In genomic region chr5:4781312-4781711, GRCh38 we compare ENCODE assay signal across 24 cellular contexts.
"Had no signal": no experiment of that assay in that cellular context is flagged by ENCODE, and none has a peak within 500 bp of the region (broad histone marks: within the 10 kb centered on the region; RNA-seq: fewer than 3 reads in every experiment).

No MANE protein-coding gene starts in this region.

- H3K9me3 ChIP-seq: ovary, right lobe of liver, uterus had no signal

- H3K27me3 Mint-ChIP-seq: naive B cell; stimulated activated memory B cell treated with anti-CD40 and anti-IgM and Interleukin-4, amounts not matched to agents 10 μg/mL and 1 μg/mL and 100 μg/mL, for 72 hours; stimulated activated naive CD8-positive, alpha-beta T cell treated with anti-CD3 and anti-CD28 coated beads, Interleukin-15, amount 100 ng/mL, for 72 hours had no signal

- H3K4me1 ChIP-seq: left lung, lower lobe of right lung, right atrium auricular region, right lobe of liver, tibial nerve, uterus had no signal

- H3K4me2 ChIP-seq: smooth muscle cell had no signal

- H3K4me1 Mint-ChIP-seq: mesothelial cell of epicardium; naive B cell; natural killer cell; stimulated activated memory B cell treated with anti-CD40 and anti-IgM and Interleukin-4, amounts not matched to agents 10 μg/mL and 1 μg/mL and 100 μg/mL, for 72 hours; stimulated activated naive CD8-positive, alpha-beta T cell treated with anti-CD3 and anti-CD28 coated beads, Interleukin-15, amount 100 ng/mL, for 72 hours had no signal

- H3K36me3 Mint-ChIP-seq: mesothelial cell of epicardium; naive B cell; stimulated activated memory B cell treated with anti-CD40 and anti-IgM and Interleukin-4, amounts not matched to agents 10 μg/mL and 1 μg/mL and 100 μg/mL, for 72 hours; type B pancreatic cell had no signal

- DNase-seq: hypothalamus; islet precursor cell; left lung; lower lobe of right lung; mesendoderm; naive B cell; natural killer cell; ovary; right lobe of liver; stimulated activated CD4-positive, alpha-beta T cell treated with anti-CD3 and anti-CD28 coated beads, Interleukin-1b, Interleukin-23, amount 100 ng/mL, for 48 hours; stimulated activated CD4-positive, alpha-beta T cell treated with anti-CD3 and anti-CD28 coated beads, Interleukin-2, amount 100 ng/mL, for 48 hours; stimulated activated CD4-positive, alpha-beta T cell treated with anti-CD3 and anti-CD28 coated beads, Interleukin-4, amount 100 ng/mL, for 4 hours; stimulated activated CD8-positive, alpha-beta memory T cell treated with anti-CD3 and anti-CD28 coated beads, Interleukin-4, amount 100 ng/mL, for 48 hours; stimulated activated naive CD4-positive, alpha-beta T cell treated with Interleukin-2 at 50 U/mL for 16 hours; stimulated activated naive CD8-positive, alpha-beta T cell treated with anti-CD3 and anti-CD28 coated beads, Interleukin-15, amount 100 ng/mL, for 72 hours; substantia nigra; uterus had no signal

- H3K4me3 ChIP-seq: left lung, lower lobe of right lung, ovary, right atrium auricular region, right lobe of liver, smooth muscle cell, tibial nerve, uterus had no signal

- H3K4me3 Mint-ChIP-seq: mesothelial cell of epicardium; naive B cell; natural killer cell; stimulated activated memory B cell treated with anti-CD40 and anti-IgM and Interleukin-4, amounts not matched to agents 10 μg/mL and 1 μg/mL and 100 μg/mL, for 72 hours; stimulated activated naive CD8-positive, alpha-beta T cell treated with anti-CD3 and anti-CD28 coated beads, Interleukin-15, amount 100 ng/mL, for 72 hours; type B pancreatic cell had no signal

- H3K36me3 ChIP-seq: left lung, lower lobe of right lung, ovary, right atrium auricular region, right lobe of liver, tibial nerve, uterus had no signal

- H3K27me3 ChIP-seq: left lung, ovary, right atrium auricular region, right lobe of liver, tibial nerve, uterus had no signal

- H3K9me3 Mint-ChIP-seq: stimulated activated memory B cell treated with anti-CD40 and anti-IgM and Interleukin-4, amounts not matched to agents 10 μg/mL and 1 μg/mL and 100 μg/mL, for 72 hours; type B pancreatic cell had no signal

- H3K27ac ChIP-seq: left lung, lower lobe of right lung, ovary, right atrium auricular region, right lobe of liver, tibial nerve, uterus had no signal

- H3K27ac Mint-ChIP-seq: mesothelial cell of epicardium; naive B cell; natural killer cell; progenitor cell of endocrine pancreas; stimulated activated memory B cell treated with anti-CD40 and anti-IgM and Interleukin-4, amounts not matched to agents 10 μg/mL and 1 μg/mL and 100 μg/mL, for 72 hours; stimulated activated naive CD8-positive, alpha-beta T cell treated with anti-CD3 and anti-CD28 coated beads, Interleukin-15, amount 100 ng/mL, for 72 hours; type B pancreatic cell had no signal

- ATAC-seq: left lung; lower lobe of right lung; natural killer cell; right lobe of liver; stimulated activated memory B cell treated with anti-CD40 and anti-IgM and Interleukin-4, amounts not matched to agents 10 μg/mL and 1 μg/mL and 100 μg/mL, for 72 hours; stimulated activated naive CD8-positive, alpha-beta T cell treated with anti-CD3 and anti-CD28 coated beads, Interleukin-15, amount 100 ng/mL, for 72 hours had no signal
